In the genomic region with DNA sequence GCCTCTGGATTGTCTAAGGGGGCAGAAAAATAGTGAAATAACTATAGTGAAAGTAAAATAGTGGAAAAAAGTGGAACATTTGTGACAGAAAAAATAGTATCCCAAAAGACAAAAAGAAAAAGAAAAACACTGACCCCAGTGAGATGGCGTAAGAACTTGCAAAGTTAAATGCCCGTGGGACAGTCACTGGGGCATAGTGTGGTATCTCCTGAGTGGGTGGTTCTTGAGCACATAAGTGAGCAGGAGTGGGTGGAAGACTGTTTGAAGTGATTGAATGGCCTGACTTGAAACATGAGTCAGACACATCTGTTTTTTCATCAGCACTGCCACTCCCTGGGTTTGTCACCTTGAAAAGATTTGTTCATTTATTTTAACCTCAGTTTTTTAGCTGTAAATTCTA, we compare ENCODE assay signal across 9 cellular contexts. TPM values are rescaled to one million over a fixed set of nuclear protein-coding genes. Genes with fewer than 3 reads are reported as not detected.
DNase-seq lines count a peak whose midpoint lies in the region; ATAC-seq and TF ChIP-seq lines count a peak whose summit lies in the region.
"Had no signal": no experiment of that assay in that cellular context is flagged by ENCODE, and none has a peak within 500 bp of the region (broad histone marks: within the 10 kb centered on the region; RNA-seq: fewer than 3 reads in every experiment).

No MANE protein-coding gene starts in this region.

- H3K4me3 Mint-ChIP-seq in activated CD4-positive, alpha-beta memory T cell treated with anti-CD3 and anti-CD28 coated beads for 36 hours, result peak overlapping the region; percentile 100
- peak overlapping the region; percentile 100 for H3K4me3 Mint-ChIP-seq in stimulated activated memory B cell treated with anti-CD40 and anti-IgM and Interleukin-4, amounts not matched to agents 10 μg/mL and 1 μg/mL and 100 μg/mL, for 72 hours

- H3F3A ChIP-seq in SK-N-SH (replicated peaks; ENCODE audit: insufficient read depth), result peaks cover 3% of the 10 kb centered on the region

- DNase-seq in SK-N-SH (no peak), fibroblast of the aortic adventitia (ENCODE audit: low read depth) (peak; percentile 47), lower leg skin (ENCODE audit: low spot score in 2 of 2) (no peak), superior temporal gyrus (ENCODE audit: extremely low spot score) (no peak)
- DNase-seq in activated CD4-positive, alpha-beta memory T cell treated with anti-CD3 and anti-CD28 coated beads for 36 hours, result peak; percentile 66
- DNase-seq: pancreas had no signal

- H3K4me3 ChIP-seq in SK-N-SH (ENCODE audit: low read depth in 2 of 2, low read length in 1 of 2) (no peak overlapping the region; a peak in 1 of 4 replicates), fibroblast of the aortic adventitia (ENCODE audit: low read depth, low read length) (no peak overlapping the region), lower leg skin (ENCODE audit: low read depth, poor library complexity, severe bottlenecking) (no peak overlapping the region)
- H3K4me3 ChIP-seq: pancreas had no signal

- peaks cover 67% of the 10 kb centered on the region for H3K79me2 ChIP-seq in SK-N-SH (ENCODE audit: insufficient read depth)

- H3K36me3 Mint-ChIP-seq in activated CD4-positive, alpha-beta memory T cell treated with anti-CD3 and anti-CD28 coated beads for 36 hours, result peaks cover 57% of the 10 kb centered on the region
- H3K36me3 Mint-ChIP-seq in stimulated activated memory B cell treated with anti-CD40 and anti-IgM and Interleukin-4, amounts not matched to agents 10 μg/mL and 1 μg/mL and 100 μg/mL, for 72 hours, result peaks cover 60% of the 10 kb centered on the region

- CTCF ChIA-PET in SK-N-SH (lab: Yijun Ruan, JAX), result no interaction called here
- CTCF ChIA-PET in activated CD4-positive, alpha-beta memory T cell treated with anti-CD3 and anti-CD28 coated beads for 36 hours (lab: Charles Lee), result no interaction called here

- intact Hi-C loops in activated CD4-positive, alpha-beta memory T cell treated with anti-CD3 and anti-CD28 coated beads for 36 hours (cut with micrococcal nuclease), result loop anchor here (1.0 to 10.0 kb wide), 7 partner anchors 100 to 814 kb away; partner anchors contain the start of genes ZNF43, ZNF431, ZNF626 and ZNF66
- intact Hi-C loops in lower leg skin (cut with DNase I; ENCODE audit: low total_unique reads), result no loop called here

- peaks cover 3 to 27% of the 10 kb centered on the region in 2 experiments for H3K36me3 ChIP-seq in SK-N-SH (replicated peaks in 1 of 2; ENCODE audit: control insufficient read depth in 1 of 2, insufficient read depth in 2 of 2, low read length in 1 of 2)
- H3K36me3 ChIP-seq: pancreas had no signal

- H3K4me1 ChIP-seq in SK-N-SH (ENCODE audit: control insufficient read depth in 1 of 2, insufficient read depth in 2 of 2, low read depth in 1 of 2, low read length in 1 of 2), result peaks cover 7 to 9% of the 10 kb centered on the region in 2 experiments; a peak in 2 of 4 replicates

- no peak for ATAC-seq in SK-N-SH treated with all-trans-retinoic acid at 6 μM for 48 hours
- peak; percentile 47 for ATAC-seq in stimulated activated memory B cell treated with anti-CD40 and anti-IgM and Interleukin-4, amounts not matched to agents 10 μg/mL and 1 μg/mL and 100 μg/mL, for 72 hours
- ATAC-seq in HG03095 (IDR thresholded peaks at IDR 0.05; ENCODE audit: unreplicated experiment), result no peak
- ATAC-seq: pancreas had no signal

- peaks cover 65% of the 10 kb centered on the region for H3K4me1 Mint-ChIP-seq in activated CD4-positive, alpha-beta memory T cell treated with anti-CD3 and anti-CD28 coated beads for 36 hours (ENCODE audit: low read depth)
- peaks cover 53% of the 10 kb centered on the region for H3K4me1 Mint-ChIP-seq in stimulated activated memory B cell treated with anti-CD40 and anti-IgM and Interleukin-4, amounts not matched to agents 10 μg/mL and 1 μg/mL and 100 μg/mL, for 72 hours

- no peaks in the 10 kb centered on the region for H3K9me3 ChIP-seq in SK-N-SH
- H3K9me3 ChIP-seq: pancreas had no signal

- H4K20me1 ChIP-seq in SK-N-SH (ENCODE audit: insufficient read depth), result no peaks in the 10 kb centered on the region

- H3K27ac Mint-ChIP-seq in activated CD4-positive, alpha-beta memory T cell treated with anti-CD3 and anti-CD28 coated beads for 36 hours, result peak overlapping the region; percentile 81
- peak overlapping the region; percentile 100 for H3K27ac Mint-ChIP-seq in stimulated activated memory B cell treated with anti-CD40 and anti-IgM and Interleukin-4, amounts not matched to agents 10 μg/mL and 1 μg/mL and 100 μg/mL, for 72 hours

- H3K27me3 Mint-ChIP-seq in activated CD4-positive, alpha-beta memory T cell treated with anti-CD3 and anti-CD28 coated beads for 36 hours, result no peaks in the 10 kb centered on the region
- no peaks in the 10 kb centered on the region for H3K27me3 Mint-ChIP-seq in stimulated activated memory B cell treated with anti-CD40 and anti-IgM and Interleukin-4, amounts not matched to agents 10 μg/mL and 1 μg/mL and 100 μg/mL, for 72 hours

- no peaks in the 10 kb centered on the region for H3K27me3 ChIP-seq in SK-N-SH (ENCODE audit: insufficient read depth)
- H3K27me3 ChIP-seq: pancreas had no signal

- no peak for TF ChIP-seq POLR2A in lower leg skin (IDR thresholded peaks at IDR 0.05)

- no peak overlapping the region for H3K9ac ChIP-seq in SK-N-SH

- WGBS in SK-N-SH (ENCODE audit: low lambda C conversion rate), result 74% methylated on average over 2 of the region's 2 CpGs
- 46 to 61% methylated on average over 2 of the region's 2 CpGs for WGBS in lower leg skin, 2 donors

- no peak overlapping the region; a peak in 1 of 4 replicates for H3K27ac ChIP-seq in SK-N-SH (ENCODE audit: low read depth in 2 of 2, low read length in 1 of 2)
- H3K27ac ChIP-seq: pancreas had no signal

- no peak overlapping the region for H2AFZ ChIP-seq in SK-N-SH (ENCODE audit: low read depth)

- no peak for TF ChIP-seq EP300 in SK-N-SH (IDR thresholded peaks at IDR 0.05; ENCODE audit: borderline replicate concordance in 1 of 2, low read depth in 1 of 2, low read length in 1 of 2)

- no peaks in the 10 kb centered on the region for H3K9me3 Mint-ChIP-seq in activated CD4-positive, alpha-beta memory T cell treated with anti-CD3 and anti-CD28 coated beads for 36 hours
- no peaks in the 10 kb centered on the region for H3K9me3 Mint-ChIP-seq in stimulated activated memory B cell treated with anti-CD40 and anti-IgM and Interleukin-4, amounts not matched to agents 10 μg/mL and 1 μg/mL and 100 μg/mL, for 72 hours

- TF ChIP-seq RAD21 in SK-N-SH (IDR thresholded peaks at IDR 0.05; ENCODE audit: low read length), result no peak

- POLR2A ChIA-PET in SK-N-SH (lab: Yijun Ruan, JAX), result no interaction called here
- POLR2A ChIA-PET in activated CD4-positive, alpha-beta memory T cell treated with anti-CD3 and anti-CD28 coated beads for 36 hours (lab: Charles Lee), result interaction anchor here (3.1 kb wide), 1 partner anchor 23 kb away, joined by 15 read pairs; no protein-coding TSS in a partner anchor

- H3K9me2 ChIP-seq in SK-N-SH, result no peaks in the 10 kb centered on the region

- H3K4me2 ChIP-seq in SK-N-SH, result peak overlapping the region; percentile 57; the same call in 1 of the 2 replicates

- TF ChIP-seq CTCF in SK-N-SH (IDR thresholded peaks at IDR 0.05) (no peak), fibroblast of the aortic adventitia (IDR thresholded peaks at IDR 0.05; ENCODE audit: insufficient read depth, low read length) (no peak), lower leg skin (IDR thresholded peaks at IDR 0.05) (no peak)

TF ChIP-seq in SK-N-SH, 30 proteins besides CTCF, POLR2A, EP300 and RAD21:
- TF ChIP-seq, protein P1, sequence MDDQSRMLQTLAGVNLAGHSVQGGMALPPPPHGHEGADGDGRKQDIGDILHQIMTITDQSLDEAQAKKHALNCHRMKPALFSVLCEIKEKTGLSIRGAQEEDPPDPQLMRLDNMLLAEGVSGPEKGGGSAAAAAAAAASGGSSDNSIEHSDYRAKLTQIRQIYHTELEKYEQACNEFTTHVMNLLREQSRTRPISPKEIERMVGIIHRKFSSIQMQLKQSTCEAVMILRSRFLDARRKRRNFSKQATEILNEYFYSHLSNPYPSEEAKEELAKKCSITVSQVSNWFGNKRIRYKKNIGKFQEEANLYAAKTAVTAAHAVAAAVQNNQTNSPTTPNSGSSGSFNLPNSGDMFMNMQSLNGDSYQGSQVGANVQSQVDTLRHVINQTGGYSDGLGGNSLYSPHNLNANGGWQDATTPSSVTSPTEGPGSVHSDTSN (IDR thresholded peaks at IDR 0.05), result peak; percentile 39; the same call in 1 of the 2 replicates
- TF ChIP-seq SMC3 (IDR thresholded peaks at IDR 0.05; ENCODE audit: low read depth, low read length), result no peak

TF ChIP-seq in SK-N-SH treated with all-trans-retinoic acid at 6 μM for 48 hours, 23 proteins besides CTCF, POLR2A, EP300 and RAD21 (continues in another document):
- no peak for TF ChIP-seq GLIS3 (CRISPR knock-in tag; IDR thresholded peaks at IDR 0.05)
- no peak for TF ChIP-seq TOX (CRISPR knock-in tag; IDR thresholded peaks at IDR 0.05; ENCODE audit: borderline replicate concordance)
- TF ChIP-seq ZNF8 (CRISPR knock-in tag; IDR thresholded peaks at IDR 0.05), result no peak
- TF ChIP-seq ZNF70 (CRISPR knock-in tag; IDR thresholded peaks at IDR 0.05), result no peak
- no peak for TF ChIP-seq PPARA (CRISPR knock-in tag; IDR thresholded peaks at IDR 0.05; ENCODE audit: borderline replicate concordance)
- TF ChIP-seq ISL1 (CRISPR knock-in tag; IDR thresholded peaks at IDR 0.05), result no peak
- TF ChIP-seq ZNF565 (CRISPR knock-in tag; conservative IDR thresholded peaks at IDR 0.05; ENCODE audit: low read depth), result no peak
- no peak for TF ChIP-seq BACH2 (CRISPR knock-in tag; IDR thresholded peaks at IDR 0.05; ENCODE audit: borderline replicate concordance)

RNA-seq across cellular contexts. Expression of gene ZNF430, which starts 2.5 kb away (rescaled TPM):
- polyA plus RNA-seq in SK-N-SH (2012; rRNA removed), result 4.2 and 6.3 TPM in 2 replicates
- 2.2 and 5.1 TPM in 2 replicates for polyA plus RNA-seq in SK-N-SH (2012; cell fraction: cytosol; rRNA removed)
- polyA plus RNA-seq in SK-N-SH (2012; cell fraction: nucleus; rRNA removed), result 3.4 and 4.5 TPM in 2 replicates
- total RNA-seq in activated CD4-positive, alpha-beta memory T cell treated with anti-CD3 and anti-CD28 coated beads for 36 hours, result 10 to 100 TPM; 18.9 to 20.9 TPM
- total RNA-seq in fibroblast of the aortic adventitia (ENCODE audit: low replicate concordance) (5.6 and 9.9 TPM in 2 replicates), lower leg skin (10 to 100 TPM; 15.4 to 47.4 (median 24.7) TPM)

RNA-seq across cellular contexts. Expression of gene ZNF714, which starts 59.0 kb away (rescaled TPM):
- polyA plus RNA-seq in SK-N-SH (2012; rRNA removed), result 5.4 and 6.0 TPM in 2 replicates
- polyA plus RNA-seq in SK-N-SH (2012; cell fraction: cytosol; rRNA removed), result 7.7 TPM in 2 replicates
- polyA plus RNA-seq in SK-N-SH (2012; cell fraction: nucleus; rRNA removed), result 3.3 and 7.2 TPM in 2 replicates
- total RNA-seq in activated CD4-positive, alpha-beta memory T cell treated with anti-CD3 and anti-CD28 coated beads for 36 hours, result 10 to 100 TPM; 17.9 to 18.0 TPM
- 1.7 and 9.7 TPM in 2 replicates for total RNA-seq in fibroblast of the aortic adventitia (ENCODE audit: low replicate concordance)
- 10 to 100 TPM in 1 of 4 donors, 1 to 10 TPM in 3; 2.4 to 10.0 (median 7.3) TPM for total RNA-seq in lower leg skin

Comparison
In these comparisons a context has a peak if more than half of its experiments do, and no peak if none do; other contexts are left out.
1. DNase-seq: peak in activated CD4-positive, alpha-beta memory T cell treated with anti-CD3 and anti-CD28 coated beads for 36 hours (single experiment) and fibroblast of the aortic adventitia (single experiment); none in SK-N-SH (single experiment), lower leg skin (0 of 2) and superior temporal gyrus (single experiment).